ENCODE assay signal across 21 cellular contexts in genomic region chrX:19005909-19006308, GRCh38. TPM values are rescaled to one million over a fixed set of nuclear protein-coding genes. Genes with fewer than 3 reads are reported as not detected.
DNase-seq lines count a peak whose midpoint lies in the region; ATAC-seq and TF ChIP-seq lines count a peak whose summit lies in the region.
"Had no signal": no experiment of that assay in that cellular context is flagged by ENCODE, and none has a peak within 500 bp of the region (broad histone marks: within the 10 kb centered on the region; RNA-seq: fewer than 3 reads in every experiment).

No MANE protein-coding gene starts in this region.

- no peaks in the 10 kb centered on the region for H3K9me3 ChIP-seq in endodermal cell (ENCODE audit: control insufficient read depth, low read length)
- H3K9me3 ChIP-seq: BLaER1 treated with 17β-estradiol and CSF1 and Interleukin-3, amounts not matched to agents 10 nM and 100 nM; neutrophil; thoracic aorta had no signal

- H3K27me3 ChIP-seq in endodermal cell (ENCODE audit: control insufficient read depth, insufficient read depth, low read length, poor library complexity, severe bottlenecking) = no peaks in the 10 kb centered on the region
- H3K27me3 ChIP-seq: neutrophil had no signal

- H3K27ac Mint-ChIP-seq in endodermal cell = no peak overlapping the region
- no peak overlapping the region for H3K27ac Mint-ChIP-seq in activated CD4-positive, alpha-beta memory T cell treated with anti-CD3 and anti-CD28 coated beads for 36 hours
- H3K27ac Mint-ChIP-seq: activated naive CD8-positive, alpha-beta T cell treated with anti-CD3 and anti-CD28 coated beads, Interleukin-2, amount 10 ng/mL, durations not matched to agents 7 days and 5 days; IgD-negative memory B cell had no signal

- H3K4me1 Mint-ChIP-seq in endodermal cell = no peaks in the 10 kb centered on the region
- H3K4me1 Mint-ChIP-seq in activated CD4-positive, alpha-beta memory T cell treated with anti-CD3 and anti-CD28 coated beads for 36 hours (ENCODE audit: low read depth) = no peaks in the 10 kb centered on the region
- H3K4me1 Mint-ChIP-seq: activated naive CD8-positive, alpha-beta T cell treated with anti-CD3 and anti-CD28 coated beads, Interleukin-2, amount 10 ng/mL, durations not matched to agents 7 days and 5 days; IgD-negative memory B cell had no signal

- H3K27ac ChIP-seq in endodermal cell (ENCODE audit: low read depth, low read length) = no peak overlapping the region
- H3K27ac ChIP-seq: 22Rv1; BLaER1 treated with 17β-estradiol and CSF1 and Interleukin-3, amounts not matched to agents 10 nM and 100 nM; neutrophil; thoracic aorta had no signal

- peaks cover 60% of the 10 kb centered on the region for H3K9me3 Mint-ChIP-seq in endodermal cell
- H3K9me3 Mint-ChIP-seq in activated CD4-positive, alpha-beta memory T cell treated with anti-CD3 and anti-CD28 coated beads for 36 hours = no peaks in the 10 kb centered on the region
- H3K9me3 Mint-ChIP-seq: activated naive CD8-positive, alpha-beta T cell treated with anti-CD3 and anti-CD28 coated beads, Interleukin-2, amount 10 ng/mL, durations not matched to agents 7 days and 5 days had no signal

- H3K4me1 ChIP-seq in endodermal cell (ENCODE audit: control insufficient read depth, insufficient read depth, low read length) = no peaks in the 10 kb centered on the region
- H3K4me1 ChIP-seq: BLaER1 treated with 17β-estradiol and CSF1 and Interleukin-3, amounts not matched to agents 10 nM and 100 nM had no signal

- H3K36me3 ChIP-seq in endodermal cell (ENCODE audit: control insufficient read depth, insufficient read depth, low read length) = no peaks in the 10 kb centered on the region
- H3K36me3 ChIP-seq: BLaER1 treated with 17β-estradiol and CSF1 and Interleukin-3, amounts not matched to agents 10 nM and 100 nM; neutrophil; thoracic aorta had no signal

- H3K4me3 ChIP-seq in GM12865 (ENCODE audit: low read depth, low read length) (no peak overlapping the region), endodermal cell (ENCODE audit: low read length) (no peak overlapping the region)
- H3K4me3 ChIP-seq: BLaER1 treated with 17β-estradiol and CSF1 and Interleukin-3, amounts not matched to agents 10 nM and 100 nM; thoracic aorta had no signal

- TF ChIP-seq CTCF in GM12865 (IDR thresholded peaks at IDR 0.05; ENCODE audit: insufficient read depth, low read depth, low read length, missing control alignments) (peak; percentile 18), endodermal cell (conservative IDR thresholded peaks at IDR 0.05) (peak; percentile 51)

- H3K27me3 Mint-ChIP-seq in endodermal cell (ENCODE audit: insufficient read depth) = no peaks in the 10 kb centered on the region
- H3K27me3 Mint-ChIP-seq in activated CD4-positive, alpha-beta memory T cell treated with anti-CD3 and anti-CD28 coated beads for 36 hours = no peaks in the 10 kb centered on the region
- H3K27me3 Mint-ChIP-seq: IgD-negative memory B cell had no signal

- CTCF ChIA-PET in activated CD4-positive, alpha-beta memory T cell treated with anti-CD3 and anti-CD28 coated beads for 36 hours (lab: Charles Lee) = interaction anchor here (0.8 to 1.1 kb wide), 2 partner anchors 34 to 328 kb away, joined by 3 read pairs; no protein-coding TSS in a partner anchor

- no peak overlapping the region for H3K4me3 Mint-ChIP-seq in endodermal cell
- no peak overlapping the region for H3K4me3 Mint-ChIP-seq in activated CD4-positive, alpha-beta memory T cell treated with anti-CD3 and anti-CD28 coated beads for 36 hours
- H3K4me3 Mint-ChIP-seq: activated naive CD8-positive, alpha-beta T cell treated with anti-CD3 and anti-CD28 coated beads, Interleukin-2, amount 10 ng/mL, durations not matched to agents 7 days and 5 days; IgD-negative memory B cell had no signal

- intact Hi-C loops in activated CD4-positive, alpha-beta memory T cell treated with anti-CD3 and anti-CD28 coated beads for 36 hours (cut with micrococcal nuclease) = no loop called here

- H3K9ac ChIP-seq in endodermal cell (ENCODE audit: extremely low read depth, low read length, poor library complexity, severe bottlenecking) = no peak overlapping the region
- H3K9ac ChIP-seq: BLaER1 treated with 17β-estradiol and CSF1 and Interleukin-3, amounts not matched to agents 10 nM and 100 nM had no signal

- DNase-seq in DMS 273 (lab: John Stamatoyannopoulos, UW; ENCODE audit: unreplicated experiment) (peak; percentile 37), DMS 273 treated with DMSO at 0.1 percent for 48 hours (lab: John Stamatoyannopoulos, UW) (no peak), GM12865 (ENCODE audit: low read depth) (peak; percentile 12), NCI-H69 (lab: John Stamatoyannopoulos, UW) (peak; percentile 14), endodermal cell (no peak)
- no peak for DNase-seq in activated CD4-positive, alpha-beta memory T cell treated with anti-CD3 and anti-CD28 coated beads for 36 hours
- DNase-seq: activated CD4-positive, alpha-beta T cell treated with anti-CD3 and anti-CD28 coated beads for 4 hours; activated naive CD8-positive, alpha-beta T cell treated with anti-CD3 and anti-CD28 coated beads, Interleukin-2, amount 10 ng/mL, durations not matched to agents 7 days and 5 days; activated T-cell treated with anti-CD3 and anti-CD28 coated beads for 4 hours; DMS79 treated with DMSO at 0.1 percent for 48 hours; hippocampal formation; NCI-H1105 treated with DMSO at 0.1 percent for 48 hours; SHP77 had no signal

- no peak for ATAC-seq in GM21390 (IDR thresholded peaks at IDR 0.05; ENCODE audit: unreplicated experiment)
- no peak for ATAC-seq in GM18519 (IDR thresholded peaks at IDR 0.05; ENCODE audit: low FRiP score, unreplicated experiment)
- ATAC-seq: sciatic nerve had no signal

- POLR2A ChIA-PET in activated CD4-positive, alpha-beta memory T cell treated with anti-CD3 and anti-CD28 coated beads for 36 hours (lab: Charles Lee) = interaction anchor here (0.6 kb wide), 1 partner anchor 188 kb away, joined by 3 read pairs; no protein-coding TSS in a partner anchor

- H3K36me3 Mint-ChIP-seq in endodermal cell (ENCODE audit: low read depth) = peaks cover 16% of the 10 kb centered on the region
- no peaks in the 10 kb centered on the region for H3K36me3 Mint-ChIP-seq in activated CD4-positive, alpha-beta memory T cell treated with anti-CD3 and anti-CD28 coated beads for 36 hours
- H3K36me3 Mint-ChIP-seq: activated naive CD8-positive, alpha-beta T cell treated with anti-CD3 and anti-CD28 coated beads, Interleukin-2, amount 10 ng/mL, durations not matched to agents 7 days and 5 days; IgD-negative memory B cell had no signal

- WGBS in endodermal cell (ENCODE audit: insufficient coverage in 1 of 2, insufficient read length in 1 of 2), 2 experiments = 91% methylated on average over 4 of the region's 4 CpGs; no CpG with 5 or more reads in 1 of the 2 experiments

RNA-seq across cellular contexts. Expression of gene PHKA2, which starts 22.0 kb away (rescaled TPM):
- total RNA-seq in endodermal cell = 10 to 100 TPM; 32.5 to 33.0 TPM
- 17.2 TPM for polyA plus RNA-seq in endodermal cell (2013, experiment 1 of 2)
- polyA plus RNA-seq in endodermal cell (2013, experiment 2 of 2) = 16.6 TPM
- 10 to 100 TPM; 22.7 to 23.6 TPM for total RNA-seq in activated CD4-positive, alpha-beta memory T cell treated with anti-CD3 and anti-CD28 coated beads for 36 hours

Comparison
In these comparisons a context has a peak if more than half of its experiments do, and no peak if none do; other contexts are left out.
1. DNase-seq: peak in DMS 273 (single experiment), GM12865 (single experiment) and NCI-H69 (single experiment); none in DMS 273 treated with DMSO at 0.1 percent for 48 hours (single experiment), endodermal cell (single experiment) and activated CD4-positive, alpha-beta memory T cell treated with anti-CD3 and anti-CD28 coated beads for 36 hours (single experiment).